8 cellular contexts compared by ENCODE assay signal in the genomic region with DNA sequence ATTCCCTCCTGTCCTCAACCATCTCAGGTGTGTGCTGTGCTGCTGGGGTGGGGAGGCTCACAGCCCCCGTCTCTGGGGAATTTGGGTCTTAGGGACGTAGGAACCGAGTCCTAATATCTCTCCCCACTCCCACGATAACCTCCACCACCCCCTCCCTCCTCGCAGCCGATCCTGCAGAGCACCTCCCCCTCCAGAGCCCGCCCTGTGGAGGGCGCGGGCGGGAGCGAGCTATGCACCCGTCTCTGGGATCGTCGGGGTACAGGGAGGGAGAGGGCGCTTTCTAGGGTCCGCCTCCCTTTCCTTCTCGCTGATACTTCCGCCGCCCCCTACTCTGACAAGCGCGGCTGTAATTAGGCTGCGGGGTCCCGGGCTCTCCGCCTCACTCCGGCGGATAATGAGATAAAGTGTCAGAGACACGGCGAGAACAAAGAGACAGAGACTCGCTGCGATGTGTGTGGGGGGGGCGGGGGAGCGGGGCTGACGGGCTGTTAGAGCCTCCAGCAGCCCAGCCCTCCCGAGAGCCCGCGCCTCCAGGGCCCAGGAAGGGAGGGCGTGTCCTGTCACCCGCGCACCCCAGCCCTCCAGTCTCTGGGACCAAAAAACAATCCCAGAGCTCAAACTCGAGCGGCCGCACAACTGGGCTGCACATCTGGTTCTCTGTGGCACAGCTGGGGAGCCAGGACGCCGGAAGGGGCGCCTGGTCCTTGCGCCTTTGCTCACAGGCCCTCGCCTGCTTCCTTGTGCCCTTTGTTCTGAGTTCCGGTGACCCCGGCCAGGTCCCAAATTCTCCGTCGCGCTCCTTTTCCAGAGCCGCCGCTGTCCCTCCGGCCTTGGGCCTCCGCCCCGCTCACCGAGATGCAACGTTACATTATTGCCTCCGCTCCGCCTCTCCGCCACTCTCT.
DNase-seq lines count a peak whose midpoint lies in the region; ATAC-seq and TF ChIP-seq lines count a peak whose summit lies in the region.

No MANE protein-coding gene starts in this region.

- peak overlapping the region; percentile 3 for H2AFZ ChIP-seq in SU-DHL-6 (ENCODE audit: low read depth, low read length, severe bottlenecking)

- ATAC-seq in GM21423 (IDR thresholded peaks at IDR 0.05; ENCODE audit: unreplicated experiment): no peak

- H3K4me3 ChIP-seq in SU-DHL-6 (ENCODE audit: insufficient read depth, low read length, poor library complexity, severe bottlenecking) (peak overlapping the region; percentile 51), fibroblast of mammary gland (ENCODE audit: control insufficient read depth, low read depth, low read length) (peak overlapping the region; percentile 47)

- no peaks in the 10 kb centered on the region for H4K20me1 ChIP-seq in SU-DHL-6 (ENCODE audit: low read depth, low read length)

- peak overlapping the region; percentile 92 for H3K9ac ChIP-seq in SU-DHL-6 (ENCODE audit: low read length)

- no peaks in the 10 kb centered on the region for H3K79me2 ChIP-seq in SU-DHL-6 (ENCODE audit: insufficient read depth, low read length)

- peak; percentile 61 for DNase-seq in stimulated activated CD4-positive, alpha-beta T cell treated with anti-CD3 and anti-CD28 coated beads, Interleukin-15, amount 100 ng/mL, for 24 hours
- DNase-seq in stimulated activated CD4-positive, alpha-beta T cell treated with anti-CD3 and anti-CD28 coated beads, Interleukin-2, amount 100 ng/mL, for 48 hours: no peak
- DNase-seq in fibroblast of mammary gland (ENCODE audit: low read depth) (no peak), retina (peak; percentile 77), amniotic stem cell (lab: John Stamatoyannopoulos, UW) (no peak), NCI-H1930 (lab: John Stamatoyannopoulos, UW) (no peak)

- no peak for TF ChIP-seq CTCF in SU-DHL-6 (IDR thresholded peaks at IDR 0.05; ENCODE audit: insufficient read depth, low read length, poor library complexity, severe bottlenecking)
- no peak for TF ChIP-seq CTCF in fibroblast of mammary gland (conservative IDR thresholded peaks at IDR 0.05; ENCODE audit: control insufficient read depth, insufficient read depth, low read depth, low read length)

- peak overlapping the region; percentile 88 for H3K4me2 ChIP-seq in SU-DHL-6 (ENCODE audit: low read depth, low read length, poor library complexity, severe bottlenecking)

- H3K27ac ChIP-seq in SU-DHL-6 (ENCODE audit: low read depth, low read length): no peak overlapping the region

- H3K36me3 ChIP-seq in SU-DHL-6 (ENCODE audit: low read length): 0 out of 2 replicates have a peak, but pooled peaks cover 5% of the 10 kb centered on the region

- H3K9me2 ChIP-seq in SU-DHL-6 (replicated peaks; ENCODE audit: insufficient read depth, low read length): no peaks in the 10 kb centered on the region

- H3F3A ChIP-seq in SU-DHL-6 (ENCODE audit: insufficient read depth): peaks cover 42% of the 10 kb centered on the region

- H3K9me3 ChIP-seq in SU-DHL-6 (ENCODE audit: insufficient read depth, low read length): no peaks in the 10 kb centered on the region

- H3K27me3 ChIP-seq in SU-DHL-6 (ENCODE audit: low read length): no peaks in the 10 kb centered on the region

Comparison
In these comparisons a context has a peak if more than half of its experiments do, and no peak if none do; other contexts are left out.
1. DNase-seq: peak in stimulated activated CD4-positive, alpha-beta T cell treated with anti-CD3 and anti-CD28 coated beads, Interleukin-15, amount 100 ng/mL, for 24 hours (single experiment) and retina (single experiment); none in stimulated activated CD4-positive, alpha-beta T cell treated with anti-CD3 and anti-CD28 coated beads, Interleukin-2, amount 100 ng/mL, for 48 hours (0 of 2), fibroblast of mammary gland (single experiment), amniotic stem cell (single experiment) and NCI-H1930 (0 of 2).